Comparison of ENCODE assay signal across 8 cellular contexts in genomic region chr2:215828528-215829184, GRCh38.
A peak's percentile ranks its signal among the peaks of the same experiment; 100 is the strongest.
DNase-seq lines count a peak whose midpoint lies in the region; ATAC-seq, FAIRE-seq and TF ChIP-seq lines count a peak whose summit lies in the region.

No MANE protein-coding gene starts in this region.

- WGBS in heart right ventricle, 2 donors = 78 to 81% methylated on average over 10 of the region's 10 CpGs

- H3K27ac Mint-ChIP-seq in activated T-helper 17 cell treated with anti-CD3 and anti-CD28 coated beads, Interleukin-2, amount 50 U/mL, for 72 hours = no peak overlapping the region

- DNase-seq in D721Med (ENCODE audit: insufficient read length, low spot score) (no peak), GM19239 (ENCODE audit: insufficient read length, low spot score) (peak; percentile 37), NCI-H69 (lab: John Stamatoyannopoulos, UW) (peak; percentile 70), heart right ventricle (peak in 1 of 2 donors; percentile 32)
- DNase-seq in stimulated activated CD4-positive, alpha-beta T cell treated with anti-CD3 and anti-CD28 coated beads, Interleukin-12 subunit alpha, Interleukin-12 subunit beta, amount 100 ng/mL, for 4 hours = peak; percentile 25

- no peak overlapping the region for H3K27ac ChIP-seq in heart right ventricle

- no peak overlapping the region for H3K4me3 Mint-ChIP-seq in activated T-helper 17 cell treated with anti-CD3 and anti-CD28 coated beads, Interleukin-2, amount 50 U/mL, for 72 hours

- no peak overlapping the region for H3K4me3 ChIP-seq in heart right ventricle

- FAIRE-seq in D721Med (lab: Jason Lieb, UNC) (no peak), GM19239 (lab: Jason Lieb, UNC) (peak; percentile 88)

- no peaks in the 10 kb centered on the region for H3K36me3 ChIP-seq in heart right ventricle

- ATAC-seq in HG03135 (IDR thresholded peaks at IDR 0.05; ENCODE audit: unreplicated experiment) (peak; percentile 81), heart right ventricle (peak in 3 of 8 donors; percentile 21 to 48 (median 28)), HG02840 (IDR thresholded peaks at IDR 0.05; ENCODE audit: low FRiP score, unreplicated experiment) (no peak)
- ATAC-seq in activated T-helper 17 cell treated with anti-CD3 and anti-CD28 coated beads, Interleukin-2, amount 50 U/mL, for 72 hours (replicated peaks) = peak; percentile 48

- intact Hi-C loops in heart right ventricle (cut with DNase I) = no loop called here

- no peaks in the 10 kb centered on the region for H3K27me3 Mint-ChIP-seq in activated T-helper 17 cell treated with anti-CD3 and anti-CD28 coated beads, Interleukin-2, amount 50 U/mL, for 72 hours

- peaks cover 0 to 9% (median 0%) of the 10 kb centered on the region in 11 donors for H3K9me3 ChIP-seq in heart right ventricle

- no peaks in the 10 kb centered on the region for H3K9me3 Mint-ChIP-seq in activated T-helper 17 cell treated with anti-CD3 and anti-CD28 coated beads, Interleukin-2, amount 50 U/mL, for 72 hours

- H3K36me3 Mint-ChIP-seq in activated T-helper 17 cell treated with anti-CD3 and anti-CD28 coated beads, Interleukin-2, amount 50 U/mL, for 72 hours (ENCODE audit: low read depth) = no peaks in the 10 kb centered on the region

- H3K4me1 ChIP-seq in heart right ventricle = peaks cover 0 to 46% (median 14%) of the 10 kb centered on the region in 9 donors

- no peaks in the 10 kb centered on the region for H3K27me3 ChIP-seq in heart right ventricle

- no peaks in the 10 kb centered on the region for H3K4me1 Mint-ChIP-seq in activated T-helper 17 cell treated with anti-CD3 and anti-CD28 coated beads, Interleukin-2, amount 50 U/mL, for 72 hours

- TF ChIP-seq CTCF in D721Med (IDR thresholded peaks at IDR 0.05; ENCODE audit: insufficient read depth, missing control alignments) (peak; percentile 64), heart right ventricle (IDR thresholded peaks at IDR 0.05) (peak in 8 of 9 donors; percentile 10 to 65 (median 48))
